1 cellular context compared by ENCODE assay signal in the genomic region with DNA sequence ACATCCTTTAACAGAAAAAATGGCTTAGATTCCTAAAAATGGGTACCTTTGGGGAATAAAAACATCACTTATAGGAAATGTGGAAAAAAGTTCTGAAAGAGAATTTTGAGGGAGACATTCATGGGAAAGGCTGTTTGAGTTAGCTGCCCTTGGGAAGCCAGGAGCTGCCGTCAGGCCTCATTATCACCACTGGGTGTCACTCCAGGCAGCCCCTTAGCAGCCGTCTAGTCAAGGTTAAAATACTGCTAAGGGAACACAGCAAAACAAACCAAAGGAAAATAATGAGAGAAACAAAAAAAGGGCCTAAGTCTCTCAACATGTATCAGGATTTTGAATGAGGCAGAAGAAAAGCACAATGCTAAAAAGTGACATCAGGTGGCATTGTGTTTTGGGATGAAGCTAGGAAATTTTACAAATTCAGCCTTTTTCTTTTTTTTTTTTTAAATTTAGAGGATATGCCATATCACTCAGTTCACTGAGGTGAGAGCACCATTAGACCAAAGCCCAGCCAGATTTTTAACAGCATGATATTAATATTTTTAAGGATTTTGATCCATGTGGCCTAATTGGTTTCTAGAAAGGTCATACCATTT.
TF ChIP-seq lines count a peak whose summit lies in the region.

No MANE protein-coding gene starts in this region.

TF ChIP-seq in H1, 55 proteins besides CTCF, POLR2A, EP300 and RAD21 (continued from another document):
- no peak for TF ChIP-seq TBP (IDR thresholded peaks at IDR 0.05; ENCODE audit: low read depth, low read length)
- TF ChIP-seq RBBP5 (IDR thresholded peaks at IDR 0.05; ENCODE audit: borderline replicate concordance, low read depth, low read length) = no peak
- no peak for TF ChIP-seq SP1 (IDR thresholded peaks at IDR 0.05; ENCODE audit: low read depth, low read length)
- TF ChIP-seq NRF1 (IDR thresholded peaks at IDR 0.05; ENCODE audit: low read depth, low read length) = no peak
- no peak for TF ChIP-seq JUND (IDR thresholded peaks at IDR 0.05; ENCODE audit: low read length)
- no peak for TF ChIP-seq GTF2F1 (IDR thresholded peaks at IDR 0.05; ENCODE audit: borderline replicate concordance, low read depth, low read length)
